ENCODE assay signal across 17 cellular contexts in genomic region chr13:113404723-113405471, GRCh38. TPM values are rescaled to one million over a fixed set of nuclear protein-coding genes. Genes with fewer than 3 reads are reported as not detected.
A peak's percentile ranks its signal among the peaks of the same experiment; 100 is the strongest.
DNase-seq lines count a peak whose midpoint lies in the region; ATAC-seq and TF ChIP-seq lines count a peak whose summit lies in the region.
"Had no signal": no experiment of that assay in that cellular context is flagged by ENCODE, and none has a peak within 500 bp of the region (broad histone marks: within the 10 kb centered on the region; RNA-seq: fewer than 3 reads in every experiment).

No MANE protein-coding gene starts in this region.

- peak overlapping the region in 9 of 10 donors; percentile 58 to 96 (median 79) for H3K27ac ChIP-seq in heart right ventricle

- no peak for TF ChIP-seq CTCF in heart right ventricle (IDR thresholded peaks at IDR 0.05)

- intact Hi-C loops in heart right ventricle (cut with DNase I): loop anchor here in 1 of 10 donors (5.0 kb wide), 1 partner anchor 47 kb away; the partner anchor contains the start of gene ADPRHL1
- intact Hi-C loops in left ventricle myocardium superior (cut with micrococcal nuclease): no loop called here

- WGBS in heart right ventricle, 2 donors: 75 to 76% methylated on average over 34 of the region's 34 CpGs

- peaks cover 0 to 18% (median 10%) of the 10 kb centered on the region in 7 donors for H3K27me3 ChIP-seq in heart right ventricle

- peaks cover 0 to 6% (median 0%) of the 10 kb centered on the region in 9 donors for H3K36me3 ChIP-seq in heart right ventricle

- no peak overlapping the region for H3K4me3 ChIP-seq in heart right ventricle
- H3K4me3 ChIP-seq: smooth muscle cell had no signal

- peaks cover 7 to 79% (median 41%) of the 10 kb centered on the region in 9 donors for H3K4me1 ChIP-seq in heart right ventricle

- no peak for DNase-seq in heart right ventricle
- no peak for DNase-seq in left ventricle myocardium superior
- DNase-seq in NCI-H69 (lab: John Stamatoyannopoulos, UW): peak; percentile 62
- DNase-seq in left lobe of liver (ENCODE audit: low spot score): peak; percentile 43
- DNase-seq in mucosa of gallbladder (ENCODE audit: low spot score): no peak
- DNase-seq in stimulated activated naive CD4-positive, alpha-beta T cell treated with Interleukin-2 at 50 U/mL for 16 hours (lab: John Stamatoyannopoulos, UW): no peak
- no peak for DNase-seq in AG08395 (ENCODE audit: low spot score)
- DNase-seq: activated CD4-positive, alpha-beta memory T cell treated with anti-CD3 and anti-CD28 coated beads, Interleukin-2, amount 10 ng/mL, durations not matched to agents 7 days and 5 days; AML-193; DMS79; KG1; mesendoderm; NCI-H187 treated with DMSO at 0.1 percent for 48 hours; stimulated activated naive CD8-positive, alpha-beta T cell treated with anti-CD3 and anti-CD28 coated beads, Interleukin-15, amount 100 ng/mL, for 72 hours had no signal

- ATAC-seq in heart right ventricle (no peak), left ventricle myocardium superior (no peak), left lobe of liver (no peak), HG03521 (IDR thresholded peaks at IDR 0.05; ENCODE audit: unreplicated experiment) (no peak)
- ATAC-seq: activated T-helper 17 cell treated with anti-CD3 and anti-CD28 coated beads, Interleukin-2, amount 50 U/mL, for 72 hours; stimulated activated naive CD8-positive, alpha-beta T cell treated with anti-CD3 and anti-CD28 coated beads, Interleukin-15, amount 100 ng/mL, for 72 hours had no signal

- no peaks in the 10 kb centered on the region for H3K9me3 ChIP-seq in heart right ventricle

RNA-seq across cellular contexts. Expression of gene GRTP1, which starts 41.0 kb away (rescaled TPM):
- total RNA-seq in heart right ventricle (1 to 10 TPM in 3 of 10 donors, under 1 TPM in 7; 0.30 to 1.8 (median 0.78) TPM), left ventricle myocardium superior (0.94 TPM), left lobe of liver (38.3 TPM), mucosa of gallbladder (33.3 TPM)
- polyA plus RNA-seq in heart right ventricle: 1 to 10 TPM; 1.9 to 3.2 TPM

RNA-seq across cellular contexts. Expression of gene ADPRHL1, which starts 48.4 kb away (rescaled TPM):
- total RNA-seq in heart right ventricle (100 to 1,000 TPM; 381 to 939 (median 762) TPM), left ventricle myocardium superior (442 TPM), left lobe of liver (1.2 TPM), mucosa of gallbladder (4.7 TPM)
- polyA plus RNA-seq in heart right ventricle: 100 to 1,000 TPM; 163 to 192 TPM

Comparison
In these comparisons a context has a peak if more than half of its experiments do, and no peak if none do; other contexts are left out.
1. DNase-seq: peak in NCI-H69 (single experiment) and left lobe of liver (single experiment); none in heart right ventricle (0 of 2), left ventricle myocardium superior (single experiment), mucosa of gallbladder (single experiment), stimulated activated naive CD4-positive, alpha-beta T cell treated with Interleukin-2 at 50 U/mL for 16 hours (single experiment) and AG08395 (single experiment).
2. RNA of gene GRTP1, which starts 41.0 kb away (total RNA-seq): 38.3 TPM in left lobe of liver (single experiment) and 33.3 TPM in mucosa of gallbladder (single experiment); 0.94 TPM in left ventricle myocardium superior (single experiment) and 0.30 to 1.8 TPM in heart right ventricle; every median in the first group is over 10 times any median in the second.
3. RNA of gene ADPRHL1, which starts 48.4 kb away (total RNA-seq): 381 to 939 TPM in heart right ventricle and 442 TPM in left ventricle myocardium superior (single experiment); 4.7 TPM in mucosa of gallbladder (single experiment) and 1.2 TPM in left lobe of liver (single experiment); every median in the first group is over 10 times any median in the second.